Comparison of ENCODE assay signal across 8 cellular contexts in genomic region chrX:78139160-78140123, GRCh38. TPM values are rescaled to one million over a fixed set of nuclear protein-coding genes. Genes with fewer than 3 reads are reported as not detected.
DNase-seq lines count a peak whose midpoint lies in the region; ATAC-seq and TF ChIP-seq lines count a peak whose summit lies in the region.

TAF9B (minus strand) TSS chrX:78139650; CDS start chrX:78139611, 39 bp downstream.

- no peaks in the 10 kb centered on the region for H3K27me3 ChIP-seq in colonic mucosa

- peak within 1 kb of the TSS; percentile 44 for H3K27ac ChIP-seq in colonic mucosa

- ATAC-seq in HG03432 (IDR thresholded peaks at IDR 0.05; ENCODE audit: unreplicated experiment): peak; percentile 98

- peak within 1 kb of the TSS; percentile 48 for H3K4me3 ChIP-seq in colonic mucosa

- H3K9me3 ChIP-seq in colonic mucosa: no peaks in the 10 kb centered on the region

- TF ChIP-seq POLR2A in GM19099 (IDR thresholded peaks at IDR 0.05; ENCODE audit: extremely low read depth, insufficient read length, low read depth): peak; percentile 49

- no peaks in the 10 kb centered on the region for H3K4me1 ChIP-seq in colonic mucosa

- intact Hi-C loops in colonic mucosa (cut with DNase I): no loop called here

- H3K9ac ChIP-seq in colonic mucosa (ENCODE audit: low read depth in 2 of 2, low read length in 2 of 2): peak within 1 kb of the TSS; percentile 68 to 70

- H3K36me3 ChIP-seq in colonic mucosa: no peaks in the 10 kb centered on the region

- TF ChIP-seq CTCF in colonic mucosa (IDR thresholded peaks at IDR 0.05): no peak

- peak; percentile 44 to 62 for DNase-seq in AML-193 (lab: John Stamatoyannopoulos, UW)
- DNase-seq in NCI-H510A (lab: John Stamatoyannopoulos, UW): peak; percentile 80
- DNase-seq in activated CD4-positive, alpha-beta T cell treated with anti-CD3 and anti-CD28 coated beads for 48 hours: peak; percentile 89
- peak; percentile 85 for DNase-seq in colonic mucosa
- DNase-seq in left kidney (ENCODE audit: low read depth, low spot score): peak; percentile 95
- peak; percentile 80 to 83 for DNase-seq in stimulated activated CD4-positive, alpha-beta T cell treated with anti-CD3 and anti-CD28 coated beads, Interleukin-2, amount 100 ng/mL, for 24 hours

RNA-seq across cellular contexts. Expression of gene TAF9B, which starts in this region (rescaled TPM):
- 1 to 10 TPM; 5.8 to 6.3 TPM for total RNA-seq in colonic mucosa

Comparison
In these comparisons a context has a peak if more than half of its experiments do, and no peak if none do; other contexts are left out.
1. Peak in every context shown above with its lines: DNase-seq, ATAC-seq, H3K4me3 ChIP-seq and H3K27ac ChIP-seq.